8 cellular contexts compared by ENCODE assay signal in genomic region chr1:50333595-50333974, GRCh38.
DNase-seq lines count a peak whose midpoint lies in the region; ATAC-seq and TF ChIP-seq lines count a peak whose summit lies in the region.

No MANE protein-coding gene starts in this region.

- 4 to 14% (median 6%) methylated on average over 11 to 37 of the region's 37 CpGs for WGBS in ovary, 3 donors

- no peaks in the 10 kb centered on the region for H3K9me3 ChIP-seq in ovary
- H3K9me3 ChIP-seq in vagina, result no peaks in the 10 kb centered on the region

- no peak for TF ChIP-seq EP300 in ovary (IDR thresholded peaks at IDR 0.05)

- peak overlapping the region; percentile 65 for H3K4me3 Mint-ChIP-seq in glutamatergic neuron (ENCODE audit: unreplicated experiment)

- peaks cover under 1% of the 10 kb centered on the region for H3K36me3 Mint-ChIP-seq in glutamatergic neuron (ENCODE audit: unreplicated experiment)

- ATAC-seq in HG02763 (IDR thresholded peaks at IDR 0.05; ENCODE audit: unreplicated experiment), result peak; percentile 83

- H3K27me3 Mint-ChIP-seq in glutamatergic neuron (ENCODE audit: unreplicated experiment), result peaks cover 6% of the 10 kb centered on the region

- H3K4me1 ChIP-seq in ovary (ENCODE audit: insufficient read depth) (peaks cover 5% of the 10 kb centered on the region), vagina (peaks cover 13% of the 10 kb centered on the region)

- H3K36me3 ChIP-seq in ovary, result no peaks in the 10 kb centered on the region
- no peaks in the 10 kb centered on the region for H3K36me3 ChIP-seq in vagina

- peak overlapping the region; percentile 24 for H3K4me3 ChIP-seq in ovary
- peak overlapping the region; percentile 30 to 49 for H3K4me3 ChIP-seq in vagina

- TF ChIP-seq CTCF in glutamatergic neuron (IDR thresholded peaks at IDR 0.05; ENCODE audit: partially characterized antibody, unreplicated experiment), result peak; percentile 87
- no peak for TF ChIP-seq CTCF in ovary (IDR thresholded peaks at IDR 0.05)
- TF ChIP-seq CTCF in vagina (IDR thresholded peaks at IDR 0.05), result peak in 1 of 3 experiments; percentile 16

- H3K4me1 Mint-ChIP-seq in glutamatergic neuron (ENCODE audit: low read depth, unreplicated experiment), result peaks cover 15% of the 10 kb centered on the region

- no peaks in the 10 kb centered on the region for H3K27me3 ChIP-seq in ovary
- no peaks in the 10 kb centered on the region for H3K27me3 ChIP-seq in vagina

- DNase-seq in NCI-H2029 (lab: John Stamatoyannopoulos, UW) (peak; percentile 49), NCI-H2029 treated with DMSO at 0.1 percent for 48 hours (lab: John Stamatoyannopoulos, UW) (no peak), NCI-H510A treated with DMSO at 0.1 percent for 48 hours (lab: John Stamatoyannopoulos, UW) (peak; percentile 46), glutamatergic neuron (peak; percentile 82), ovary (peak; percentile 14 to 60 (median 42)), vagina (ENCODE audit: extremely low spot score in 2 of 2) (no peak)
- DNase-seq in activated effector memory CD4-positive, alpha-beta T cell treated with Interleukin-2 at 50 U/mL for 16 hours, result peak; percentile 11

- H3K27ac ChIP-seq in ovary, result no peak overlapping the region
- H3K27ac ChIP-seq in vagina, result no peak overlapping the region

- no peak for TF ChIP-seq POLR2A in ovary (IDR thresholded peaks at IDR 0.05)
- TF ChIP-seq POLR2A in vagina (IDR thresholded peaks at IDR 0.05), result no peak

- intact Hi-C loops in ovary (cut with DNase I) (no loop called here), vagina (cut with DNase I) (no loop called here)

- peaks cover 6% of the 10 kb centered on the region for H3K9me3 Mint-ChIP-seq in glutamatergic neuron (ENCODE audit: unreplicated experiment)

- H3K27ac Mint-ChIP-seq in glutamatergic neuron (ENCODE audit: unreplicated experiment), result no peak overlapping the region

Comparison
In these comparisons a context has a peak if more than half of its experiments do, and no peak if none do; other contexts are left out.
1. DNase-seq: peak in NCI-H2029 (single experiment), NCI-H510A treated with DMSO at 0.1 percent for 48 hours (single experiment), activated effector memory CD4-positive, alpha-beta T cell treated with Interleukin-2 at 50 U/mL for 16 hours (single experiment), glutamatergic neuron (single experiment) and ovary (5 of 5); none in NCI-H2029 treated with DMSO at 0.1 percent for 48 hours (single experiment) and vagina (0 of 2).